In the genomic region with DNA sequence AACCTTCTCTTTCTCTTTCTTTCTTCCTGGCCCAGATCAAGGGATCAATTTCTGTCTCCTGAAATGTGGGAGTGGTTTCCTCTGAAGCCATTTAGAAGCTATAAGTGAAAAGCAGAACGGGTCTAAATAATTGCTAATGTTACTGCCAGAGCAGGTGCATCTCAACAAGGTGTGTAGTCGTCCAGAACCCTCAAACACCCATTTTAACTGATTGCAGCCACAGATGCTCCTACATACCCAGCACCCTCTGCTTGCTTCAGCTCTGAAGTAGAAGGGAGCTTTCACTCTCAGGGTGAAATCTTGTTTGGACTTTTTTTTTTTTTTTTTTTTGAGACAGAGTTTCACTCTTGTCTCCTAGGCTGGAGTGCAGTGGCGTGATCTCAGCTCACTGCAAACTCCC, we compare ENCODE assay signal across 12 cellular contexts.
"Had no signal": no experiment of that assay in that cellular context is flagged by ENCODE, and none has a peak within 500 bp of the region (broad histone marks: within the 10 kb centered on the region; RNA-seq: fewer than 3 reads in every experiment).

No MANE protein-coding gene starts in this region.

- H3K27ac ChIP-seq: colonic mucosa, heart right ventricle had no signal

- DNase-seq: activated CD8-positive, alpha-beta memory T cell treated with anti-CD3 and anti-CD28 coated beads, Interleukin-2, amount 50 U/mL, for 48 hours; activated CD8-positive, alpha-beta T cell treated with anti-CD3 and anti-CD28 coated beads, Interleukin-2, amount 10 ng/mL, durations not matched to agents 7 days and 5 days; activated naive CD4-positive, alpha-beta T cell treated with anti-CD3 and anti-CD28 coated beads, Interleukin-2, amount 10 ng/mL, durations not matched to agents 7 days and 5 days; caudate nucleus; colonic mucosa; heart right ventricle; mucosa of descending colon; natural killer cell; right cardiac atrium; small intestine had no signal

- ATAC-seq: activated CD4-positive, CD25-positive, alpha-beta regulatory T cell treated with anti-CD3 and anti-CD28 coated beads, Interleukin-2, amount 50 U/mL, for 24 hours; activated CD8-positive, alpha-beta T cell treated with anti-CD3 and anti-CD28 coated beads, Interleukin-2, amount 10 ng/mL, durations not matched to agents 7 days and 5 days; heart right ventricle; mucosa of descending colon; natural killer cell; right cardiac atrium had no signal

- H3K4me3 Mint-ChIP-seq: activated CD8-positive, alpha-beta T cell treated with anti-CD3 and anti-CD28 coated beads, Interleukin-2, amount 10 ng/mL, durations not matched to agents 7 days and 5 days; activated naive CD4-positive, alpha-beta T cell treated with anti-CD3 and anti-CD28 coated beads, Interleukin-2, amount 10 ng/mL, durations not matched to agents 7 days and 5 days; natural killer cell had no signal

- H3K4me1 ChIP-seq: colonic mucosa had no signal

- H3K4me1 Mint-ChIP-seq: natural killer cell had no signal

- H3K27me3 ChIP-seq: colonic mucosa, heart right ventricle had no signal

- H3K9me3 ChIP-seq: colonic mucosa, mucosa of descending colon had no signal

- H3K27ac Mint-ChIP-seq: activated CD8-positive, alpha-beta T cell treated with anti-CD3 and anti-CD28 coated beads, Interleukin-2, amount 10 ng/mL, durations not matched to agents 7 days and 5 days; activated naive CD4-positive, alpha-beta T cell treated with anti-CD3 and anti-CD28 coated beads, Interleukin-2, amount 10 ng/mL, durations not matched to agents 7 days and 5 days; natural killer cell; progenitor cell of endocrine pancreas had no signal

- H3K4me3 ChIP-seq: colonic mucosa, heart right ventricle, mucosa of descending colon had no signal

- H3K27me3 Mint-ChIP-seq: activated naive CD4-positive, alpha-beta T cell treated with anti-CD3 and anti-CD28 coated beads, Interleukin-2, amount 10 ng/mL, durations not matched to agents 7 days and 5 days; progenitor cell of endocrine pancreas had no signal

- H3K36me3 Mint-ChIP-seq: activated naive CD4-positive, alpha-beta T cell treated with anti-CD3 and anti-CD28 coated beads, Interleukin-2, amount 10 ng/mL, durations not matched to agents 7 days and 5 days; natural killer cell had no signal

- H3K9me3 Mint-ChIP-seq: natural killer cell had no signal
